2 cellular contexts compared by ENCODE assay signal in the genomic region with DNA sequence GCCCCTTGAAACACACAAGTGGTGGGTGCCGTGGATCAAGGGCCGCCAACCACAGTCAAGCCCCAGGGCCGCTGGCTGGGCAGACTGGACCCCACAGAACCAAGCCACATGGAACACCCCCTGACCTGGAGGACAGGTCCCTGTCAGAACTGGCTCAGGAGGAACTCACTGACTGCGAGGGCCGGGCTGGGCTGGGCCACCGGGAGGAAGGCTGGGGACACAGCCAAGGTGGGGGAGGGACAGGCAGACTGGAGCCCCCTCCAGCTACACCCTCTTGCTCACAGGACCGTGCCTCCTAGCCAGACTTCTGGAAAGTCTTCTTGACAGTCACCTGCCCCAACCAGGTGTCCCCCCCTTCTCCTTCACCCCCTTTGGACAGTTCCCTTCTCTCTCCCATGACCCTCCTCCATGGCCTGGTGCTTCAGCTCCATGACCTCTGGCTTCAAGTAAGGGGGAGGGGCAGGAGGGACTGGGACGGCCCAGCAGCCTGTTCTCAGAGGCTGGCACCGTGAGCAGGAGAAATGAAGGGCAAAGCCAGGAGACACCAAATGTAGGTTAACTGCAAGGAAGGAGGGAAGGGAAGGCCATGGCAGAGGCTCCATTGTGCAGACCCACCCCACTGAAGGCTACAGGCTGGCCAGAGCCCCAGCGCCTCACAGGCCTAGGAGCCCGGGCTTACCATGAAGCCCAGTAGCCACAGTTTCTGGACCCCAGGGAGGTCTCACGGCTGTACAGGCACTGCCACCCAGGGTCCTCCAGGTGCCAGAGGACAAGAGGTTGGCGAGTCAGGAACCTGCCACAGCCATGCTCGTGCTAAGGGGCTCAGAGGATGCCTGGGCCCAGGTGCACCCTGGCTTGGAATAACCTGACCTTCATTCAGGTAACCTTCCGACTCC.
TF ChIP-seq lines count a peak whose summit lies in the region.

No MANE protein-coding gene starts in this region.

TF ChIP-seq in HepG2, 621 proteins besides CTCF, POLR2A, EP300 and RAD21 (continues in another document):
- TF ChIP-seq ZNF772 (CRISPR knock-in tag; IDR thresholded peaks at IDR 0.05) (0 out of 2 replicates have a peak, but pooled peaks have one; percentile 41), SMARCE1 (IDR thresholded peaks at IDR 0.05; ENCODE audit: borderline replicate concordance) (no peak), SALL1 (CRISPR knock-in tag; IDR thresholded peaks at IDR 0.05) (peak; percentile 49), AGO2 (optimal IDR thresholded peaks at IDR 0.05; ENCODE audit: low read depth, low read length) (peak; percentile 78), MED1 (CRISPR knock-in tag; IDR thresholded peaks at IDR 0.05) (peak; percentile 69), ZSCAN20 (CRISPR knock-in tag; IDR thresholded peaks at IDR 0.05; ENCODE audit: borderline replicate concordance) (no peak), HOXA7 (CRISPR knock-in tag; IDR thresholded peaks at IDR 0.05) (no peak), MED8 (CRISPR knock-in tag; IDR thresholded peaks at IDR 0.05; ENCODE audit: insufficient replicate concordance) (peak; percentile 51), GATAD2A (CRISPR knock-in tag; IDR thresholded peaks at IDR 0.05) (0 out of 2 replicates have a peak, but pooled peaks have one; percentile 25), NR2F1 (CRISPR knock-in tag; IDR thresholded peaks at IDR 0.05) (0 out of 4 replicates have a peak, but pooled peaks of 1 of the 2 experiments have one; percentile 34), MED13 (CRISPR knock-in tag; IDR thresholded peaks at IDR 0.05) (peak; percentile 42; the same call in 1 of the 2 replicates), NR2F6 (IDR thresholded peaks at IDR 0.05) (peak; percentile 84), NR2F6 (CRISPR knock-in tag; IDR thresholded peaks at IDR 0.05) (no peak; the same call in 1 of the 2 replicates), YY1 (IDR thresholded peaks at IDR 0.05; ENCODE audit: insufficient read depth, insufficient replicate concordance, low read depth, low read length) (peak; percentile 27), NR2C2 (CRISPR knock-in tag; IDR thresholded peaks at IDR 0.05; ENCODE audit: borderline replicate concordance) (peak; percentile 71; the same call in 1 of the 2 replicates), BRD4 (CRISPR knock-in tag; IDR thresholded peaks at IDR 0.05) (peak; percentile 38; the same call in 1 of the 2 replicates), ELF3 (CRISPR knock-in tag; IDR thresholded peaks at IDR 0.05) (0 out of 2 replicates have a peak, but pooled peaks have one; percentile 12)
- TF ChIP-seq, protein P1, sequence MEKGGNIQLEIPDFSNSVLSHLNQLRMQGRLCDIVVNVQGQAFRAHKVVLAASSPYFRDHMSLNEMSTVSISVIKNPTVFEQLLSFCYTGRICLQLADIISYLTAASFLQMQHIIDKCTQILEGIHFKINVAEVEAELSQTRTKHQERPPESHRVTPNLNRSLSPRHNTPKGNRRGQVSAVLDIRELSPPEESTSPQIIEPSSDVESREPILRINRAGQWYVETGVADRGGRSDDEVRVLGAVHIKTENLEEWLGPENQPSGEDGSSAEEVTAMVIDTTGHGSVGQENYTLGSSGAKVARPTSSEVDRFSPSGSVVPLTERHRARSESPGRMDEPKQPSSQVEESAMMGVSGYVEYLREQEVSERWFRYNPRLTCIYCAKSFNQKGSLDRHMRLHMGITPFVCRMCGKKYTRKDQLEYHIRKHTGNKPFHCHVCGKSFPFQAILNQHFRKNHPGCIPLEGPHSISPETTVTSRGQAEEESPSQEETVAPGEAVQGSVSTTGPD (CRISPR knock-in tag; IDR thresholded peaks at IDR 0.05): no peak
- TF ChIP-seq, protein P2, sequence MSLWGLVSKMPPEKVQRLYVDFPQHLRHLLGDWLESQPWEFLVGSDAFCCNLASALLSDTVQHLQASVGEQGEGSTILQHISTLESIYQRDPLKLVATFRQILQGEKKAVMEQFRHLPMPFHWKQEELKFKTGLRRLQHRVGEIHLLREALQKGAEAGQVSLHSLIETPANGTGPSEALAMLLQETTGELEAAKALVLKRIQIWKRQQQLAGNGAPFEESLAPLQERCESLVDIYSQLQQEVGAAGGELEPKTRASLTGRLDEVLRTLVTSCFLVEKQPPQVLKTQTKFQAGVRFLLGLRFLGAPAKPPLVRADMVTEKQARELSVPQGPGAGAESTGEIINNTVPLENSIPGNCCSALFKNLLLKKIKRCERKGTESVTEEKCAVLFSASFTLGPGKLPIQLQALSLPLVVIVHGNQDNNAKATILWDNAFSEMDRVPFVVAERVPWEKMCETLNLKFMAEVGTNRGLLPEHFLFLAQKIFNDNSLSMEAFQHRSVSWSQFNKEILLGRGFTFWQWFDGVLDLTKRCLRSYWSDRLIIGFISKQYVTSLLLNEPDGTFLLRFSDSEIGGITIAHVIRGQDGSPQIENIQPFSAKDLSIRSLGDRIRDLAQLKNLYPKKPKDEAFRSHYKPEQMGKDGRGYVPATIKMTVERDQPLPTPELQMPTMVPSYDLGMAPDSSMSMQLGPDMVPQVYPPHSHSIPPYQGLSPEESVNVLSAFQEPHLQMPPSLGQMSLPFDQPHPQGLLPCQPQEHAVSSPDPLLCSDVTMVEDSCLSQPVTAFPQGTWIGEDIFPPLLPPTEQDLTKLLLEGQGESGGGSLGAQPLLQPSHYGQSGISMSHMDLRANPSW (CRISPR knock-in tag; IDR thresholded peaks at IDR 0.05; ENCODE audit: borderline replicate concordance): no peak
- TF ChIP-seq, protein P3, sequence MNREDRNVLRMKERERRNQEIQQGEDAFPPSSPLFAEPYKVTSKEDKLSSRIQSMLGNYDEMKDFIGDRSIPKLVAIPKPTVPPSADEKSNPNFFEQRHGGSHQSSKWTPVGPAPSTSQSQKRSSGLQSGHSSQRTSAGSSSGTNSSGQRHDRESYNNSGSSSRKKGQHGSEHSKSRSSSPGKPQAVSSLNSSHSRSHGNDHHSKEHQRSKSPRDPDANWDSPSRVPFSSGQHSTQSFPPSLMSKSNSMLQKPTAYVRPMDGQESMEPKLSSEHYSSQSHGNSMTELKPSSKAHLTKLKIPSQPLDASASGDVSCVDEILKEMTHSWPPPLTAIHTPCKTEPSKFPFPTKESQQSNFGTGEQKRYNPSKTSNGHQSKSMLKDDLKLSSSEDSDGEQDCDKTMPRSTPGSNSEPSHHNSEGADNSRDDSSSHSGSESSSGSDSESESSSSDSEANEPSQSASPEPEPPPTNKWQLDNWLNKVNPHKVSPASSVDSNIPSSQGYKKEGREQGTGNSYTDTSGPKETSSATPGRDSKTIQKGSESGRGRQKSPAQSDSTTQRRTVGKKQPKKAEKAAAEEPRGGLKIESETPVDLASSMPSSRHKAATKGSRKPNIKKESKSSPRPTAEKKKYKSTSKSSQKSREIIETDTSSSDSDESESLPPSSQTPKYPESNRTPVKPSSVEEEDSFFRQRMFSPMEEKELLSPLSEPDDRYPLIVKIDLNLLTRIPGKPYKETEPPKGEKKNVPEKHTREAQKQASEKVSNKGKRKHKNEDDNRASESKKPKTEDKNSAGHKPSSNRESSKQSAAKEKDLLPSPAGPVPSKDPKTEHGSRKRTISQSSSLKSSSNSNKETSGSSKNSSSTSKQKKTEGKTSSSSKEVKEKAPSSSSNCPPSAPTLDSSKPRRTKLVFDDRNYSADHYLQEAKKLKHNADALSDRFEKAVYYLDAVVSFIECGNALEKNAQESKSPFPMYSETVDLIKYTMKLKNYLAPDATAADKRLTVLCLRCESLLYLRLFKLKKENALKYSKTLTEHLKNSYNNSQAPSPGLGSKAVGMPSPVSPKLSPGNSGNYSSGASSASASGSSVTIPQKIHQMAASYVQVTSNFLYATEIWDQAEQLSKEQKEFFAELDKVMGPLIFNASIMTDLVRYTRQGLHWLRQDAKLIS (CRISPR knock-in tag; IDR thresholded peaks at IDR 0.05): peak; percentile 88
- TF ChIP-seq, protein P4, sequence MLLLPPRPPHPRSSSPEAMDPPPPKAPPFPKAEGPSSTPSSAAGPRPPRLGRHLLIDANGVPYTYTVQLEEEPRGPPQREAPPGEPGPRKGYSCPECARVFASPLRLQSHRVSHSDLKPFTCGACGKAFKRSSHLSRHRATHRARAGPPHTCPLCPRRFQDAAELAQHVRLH (CRISPR knock-in tag; IDR thresholded peaks at IDR 0.05; ENCODE audit: borderline replicate concordance, low read depth): 0 out of 2 replicates have a peak, but pooled peaks have one; percentile 22

TF ChIP-seq in GM23338, 12 proteins besides CTCF, POLR2A, EP300 and RAD21:
- no peak for TF ChIP-seq ZNF331 (CRISPR knock-in tag; IDR thresholded peaks at IDR 0.05; ENCODE audit: low read depth)
